ENCODE assay signal across 21 cellular contexts in the genomic region with DNA sequence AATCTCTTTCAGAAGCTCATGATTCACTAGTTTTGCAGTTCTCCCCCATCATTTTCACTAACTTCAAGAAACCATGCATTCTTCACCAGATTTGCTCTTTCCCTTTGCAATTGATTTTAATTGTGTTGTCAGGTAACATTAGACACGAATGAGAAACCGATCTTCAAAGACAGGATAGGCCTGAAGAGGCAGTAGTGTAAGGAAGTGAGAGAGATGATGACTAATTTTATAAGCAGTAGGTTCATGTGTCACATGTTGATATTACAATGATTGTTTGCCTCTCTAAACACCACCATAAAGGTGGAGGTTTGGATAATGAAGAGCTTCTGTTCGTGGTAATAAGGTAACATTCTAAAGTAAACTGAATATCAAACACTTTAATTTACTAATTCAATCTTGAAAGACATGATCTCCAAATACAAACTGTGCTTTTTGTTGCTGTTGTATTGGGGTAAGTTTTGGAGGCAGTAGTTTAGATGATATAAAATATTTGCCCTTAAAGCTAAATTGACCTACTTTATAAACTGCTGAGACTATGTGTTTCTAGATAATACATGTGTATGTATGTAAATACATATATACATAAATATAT.
DNase-seq lines count a peak whose midpoint lies in the region; ATAC-seq and TF ChIP-seq lines count a peak whose summit lies in the region.
"Had no signal": no experiment of that assay in that cellular context is flagged by ENCODE, and none has a peak within 500 bp of the region (broad histone marks: within the 10 kb centered on the region; RNA-seq: fewer than 3 reads in every experiment).

No MANE protein-coding gene starts in this region.

- no peaks in the 10 kb centered on the region for H3K79me2 ChIP-seq in OCI-LY3 (ENCODE audit: low read length)

- H3K27me3 ChIP-seq in OCI-LY3 (ENCODE audit: low read depth, low read length) (no peaks in the 10 kb centered on the region), Caco-2 (replicated peaks; ENCODE audit: control insufficient read depth, insufficient read depth, low read length) (no peaks in the 10 kb centered on the region; the same call in 1 of the 2 replicates)

- H3K4me1 Mint-ChIP-seq in stimulated activated memory B cell treated with anti-CD40 and anti-IgM and Interleukin-4, amounts not matched to agents 10 μg/mL and 1 μg/mL and 100 μg/mL, for 72 hours = peaks cover 6% of the 10 kb centered on the region
- H3K4me1 Mint-ChIP-seq in Caco-2 (ENCODE audit: low read depth, unreplicated experiment) = no peaks in the 10 kb centered on the region
- H3K4me1 Mint-ChIP-seq: CD14-positive monocyte had no signal

- H3K4me2 ChIP-seq in OCI-LY3 (ENCODE audit: low read length) = peak overlapping the region; percentile 20; the same call in 1 of the 2 replicates
- H3K4me2 ChIP-seq: A549 had no signal

- POLR2A ChIA-PET in Caco-2 (lab: Charles Lee) = no interaction called here

- no peaks in the 10 kb centered on the region for H3K36me3 ChIP-seq in OCI-LY3 (replicated peaks; ENCODE audit: low read depth, low read length)
- no peaks in the 10 kb centered on the region for H3K36me3 ChIP-seq in Caco-2 (ENCODE audit: control insufficient read depth, insufficient read depth, low read length)
- H3K36me3 ChIP-seq: thoracic aorta had no signal

- DNase-seq in SIG-M5 treated with dmso at 0.1 percent for 504 hours (lab: John Stamatoyannopoulos, UW; ENCODE audit: unreplicated experiment) = peak; percentile 15
- no peak for DNase-seq in SIG-M5 (lab: John Stamatoyannopoulos, UW)
- DNase-seq in Caco-2 = no peak
- no peak for DNase-seq in activated naive CD4-positive, alpha-beta T cell treated with Interleukin-2 at 50 U/mL for 16 hours
- DNase-seq in SHP77 (lab: John Stamatoyannopoulos, UW) = no peak
- DNase-seq: activated T-cell treated with anti-CD3 and anti-CD28 coated beads, Interleukin-2, amount 50 U/mL, for 48 hours; foreskin melanocyte; left cardiac atrium; NCI-H1694 treated with DMSO at 0.1 percent for 48 hours; NCI-H446; psoas muscle; SW 1271 had no signal

- H3K9me3 ChIP-seq in OCI-LY3 (ENCODE audit: insufficient read depth, low read length) = no peaks in the 10 kb centered on the region
- H3K9me3 ChIP-seq in Caco-2 = no peaks in the 10 kb centered on the region
- H3K9me3 ChIP-seq: A549, psoas muscle, thoracic aorta had no signal

- H3K4me3 Mint-ChIP-seq in stimulated activated memory B cell treated with anti-CD40 and anti-IgM and Interleukin-4, amounts not matched to agents 10 μg/mL and 1 μg/mL and 100 μg/mL, for 72 hours = no peak overlapping the region
- no peak overlapping the region for H3K4me3 Mint-ChIP-seq in Caco-2 (ENCODE audit: unreplicated experiment)
- H3K4me3 Mint-ChIP-seq: activated naive CD8-positive, alpha-beta T cell; CD14-positive monocyte had no signal

- no peaks in the 10 kb centered on the region for H3K36me3 Mint-ChIP-seq in stimulated activated memory B cell treated with anti-CD40 and anti-IgM and Interleukin-4, amounts not matched to agents 10 μg/mL and 1 μg/mL and 100 μg/mL, for 72 hours
- H3K36me3 Mint-ChIP-seq in Caco-2 (ENCODE audit: insufficient read depth, unreplicated experiment) = no peaks in the 10 kb centered on the region
- H3K36me3 Mint-ChIP-seq: activated naive CD8-positive, alpha-beta T cell; CD14-positive monocyte had no signal

- no peak overlapping the region for H2AFZ ChIP-seq in OCI-LY3 (ENCODE audit: low read depth, low read length)

- no peaks in the 10 kb centered on the region for H4K20me1 ChIP-seq in OCI-LY3 (ENCODE audit: insufficient read depth, low read length)

- H3K9me3 Mint-ChIP-seq in stimulated activated memory B cell treated with anti-CD40 and anti-IgM and Interleukin-4, amounts not matched to agents 10 μg/mL and 1 μg/mL and 100 μg/mL, for 72 hours = peaks cover 3% of the 10 kb centered on the region
- no peaks in the 10 kb centered on the region for H3K9me3 Mint-ChIP-seq in Caco-2 (ENCODE audit: unreplicated experiment)

- CTCF ChIA-PET in Caco-2 (lab: Charles Lee) = no interaction called here

- no TSS peak for BruUV-seq in Caco-2 (replicated peaks; lab: Mats Ljungman, UMichigan)

- peaks cover 19% of the 10 kb centered on the region for H3K27me3 Mint-ChIP-seq in stimulated activated memory B cell treated with anti-CD40 and anti-IgM and Interleukin-4, amounts not matched to agents 10 μg/mL and 1 μg/mL and 100 μg/mL, for 72 hours
- H3K27me3 Mint-ChIP-seq in Caco-2 (ENCODE audit: insufficient read depth, unreplicated experiment) = peaks cover 25% of the 10 kb centered on the region

- H3K9ac ChIP-seq in OCI-LY3 (ENCODE audit: low read length) = no peak overlapping the region

- H3K27ac Mint-ChIP-seq in stimulated activated memory B cell treated with anti-CD40 and anti-IgM and Interleukin-4, amounts not matched to agents 10 μg/mL and 1 μg/mL and 100 μg/mL, for 72 hours = no peak overlapping the region
- no peak overlapping the region for H3K27ac Mint-ChIP-seq in Caco-2 (ENCODE audit: unreplicated experiment)
- H3K27ac Mint-ChIP-seq: activated naive CD8-positive, alpha-beta T cell; CD14-positive monocyte had no signal

- H3K4me1 ChIP-seq in OCI-LY3 (ENCODE audit: low read length) (peaks cover 9% of the 10 kb centered on the region), Caco-2 (no peaks in the 10 kb centered on the region)
- H3K4me1 ChIP-seq: A549, psoas muscle had no signal

- no peak overlapping the region for H3K27ac ChIP-seq in OCI-LY3 (ENCODE audit: low read length)
- H3K27ac ChIP-seq: A549, coronary artery, psoas muscle, RWPE1, thoracic aorta had no signal

- TF ChIP-seq CTCF in OCI-LY3 (IDR thresholded peaks at IDR 0.05; ENCODE audit: low read depth, low read length) = no peak
- no peak for TF ChIP-seq CTCF in Caco-2 (IDR thresholded peaks at IDR 0.05; ENCODE audit: insufficient read depth in 1 of 2, low read depth in 1 of 2, low read length in 1 of 2, severe bottlenecking in 1 of 2, unreplicated experiment in 1 of 2)

- ATAC-seq in GM21723 (IDR thresholded peaks at IDR 0.05; ENCODE audit: unreplicated experiment) = peak; percentile 51
- peak; percentile 83 for ATAC-seq in stimulated activated memory B cell treated with anti-CD40 and anti-IgM and Interleukin-4, amounts not matched to agents 10 μg/mL and 1 μg/mL and 100 μg/mL, for 72 hours
- ATAC-seq: A549, left cardiac atrium, psoas muscle had no signal

- H3K4me3 ChIP-seq in OCI-LY3 (ENCODE audit: low read length) = no peak overlapping the region
- H3K4me3 ChIP-seq in Caco-2 (ENCODE audit: low read depth, low read length) = no peak overlapping the region
- H3K4me3 ChIP-seq: A549, coronary artery, psoas muscle, thoracic aorta had no signal

- intact Hi-C loops in Caco-2 (cut with micrococcal nuclease; ENCODE audit: unreplicated experiment) = no loop called here
